In the genomic region with DNA sequence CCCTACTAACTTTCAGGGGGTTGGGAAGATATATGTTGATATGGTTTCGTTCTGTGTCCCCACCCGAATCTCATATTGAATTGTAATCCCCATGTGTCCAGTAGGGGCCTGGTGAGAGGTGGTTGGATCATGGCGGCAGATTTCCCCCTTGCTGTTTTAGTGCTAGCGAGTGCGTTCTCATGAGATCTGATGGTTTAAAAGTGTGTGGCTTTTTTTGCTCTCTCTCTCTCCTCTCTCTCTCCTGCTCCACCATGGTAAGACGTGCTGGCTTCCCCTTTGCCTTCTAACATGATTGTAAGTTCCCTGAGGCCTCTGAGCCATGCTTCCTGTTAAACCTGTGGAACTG, we compare ENCODE assay signal across 14 cellular contexts.
"Had no signal": no experiment of that assay in that cellular context is flagged by ENCODE, and none has a peak within 500 bp of the region (broad histone marks: within the 10 kb centered on the region; RNA-seq: fewer than 3 reads in every experiment).

No MANE protein-coding gene starts in this region.

- H3K27me3 ChIP-seq: cardiac muscle cell, upper lobe of left lung had no signal

- H3K4me3 Mint-ChIP-seq: T-helper 2 cell treated with Interferon-gamma antibody and Interleukin-4, amounts not matched to agents 5 μg/mL and 100 μg/mL, for 36 hours had no signal

- H3K36me3 ChIP-seq: cardiac muscle cell, heart right ventricle, left ventricle myocardium inferior, spleen, thoracic aorta, upper lobe of left lung had no signal

- H3K27ac Mint-ChIP-seq: activated naive CD4-positive, alpha-beta T cell treated with anti-CD3 and anti-CD28 coated beads, Interleukin-2, amount 50 U/mL, for 72 hours; dendritic cell treated with granulocyte-macrophage colony-stimulating factor and Interleukin-4, amounts not matched to agents 40 ng/mL and 50 ng/mL, for 4 days; immature natural killer cell; stimulated activated memory B cell treated with anti-CD40 and anti-IgM and Interleukin-4, amounts not matched to agents 10 μg/mL and 1 μg/mL and 100 μg/mL, for 72 hours; T-helper 2 cell treated with Interferon-gamma antibody and Interleukin-4, amounts not matched to agents 5 μg/mL and 100 μg/mL, for 36 hours had no signal

- H3K27ac ChIP-seq: cardiac muscle cell, heart right ventricle, left ventricle myocardium inferior, upper lobe of left lung had no signal

- H3K9me3 ChIP-seq: left ventricle myocardium inferior, thoracic aorta, upper lobe of left lung had no signal

- H3K36me3 Mint-ChIP-seq: stimulated activated memory B cell treated with anti-CD40 and anti-IgM and Interleukin-4, amounts not matched to agents 10 μg/mL and 1 μg/mL and 100 μg/mL, for 72 hours had no signal

- DNase-seq: activated gamma-delta T cell treated with Interleukin-2 at 50 U/mL for 16 hours; amniotic stem cell; stimulated activated CD4-positive, alpha-beta T cell treated with anti-CD3 and anti-CD28 coated beads, Interleukin-4, amount 100 ng/mL, for 4 hours had no signal

- H3K4me3 ChIP-seq: cardiac muscle cell had no signal
